Comparison of ENCODE assay signal across 8 cellular contexts in the genomic region with DNA sequence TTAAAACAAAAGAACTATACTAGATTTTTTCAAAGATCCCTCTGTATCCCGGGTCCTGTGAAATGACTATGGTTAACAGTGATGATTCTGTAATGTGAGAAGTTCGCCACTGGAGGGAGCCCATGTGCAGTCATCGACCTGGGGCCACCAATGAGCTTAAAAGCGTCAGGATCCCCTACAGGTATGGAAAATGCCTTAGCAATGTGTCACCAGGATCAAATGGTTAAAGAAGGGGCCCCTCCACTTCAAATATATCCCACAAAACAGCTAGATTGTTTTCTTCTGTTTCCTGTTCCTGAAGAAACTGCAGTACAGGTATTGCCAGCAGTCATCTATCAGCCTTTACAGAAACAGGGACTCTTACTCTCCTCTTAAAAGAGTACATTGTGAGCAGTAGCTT. TPM values are rescaled to one million over a fixed set of nuclear protein-coding genes. Genes with fewer than 3 reads are reported as not detected.
A peak's percentile ranks its signal among the peaks of the same experiment; 100 is the strongest.
DNase-seq lines count a peak whose midpoint lies in the region; ATAC-seq and TF ChIP-seq lines count a peak whose summit lies in the region.

No MANE protein-coding gene starts in this region.

- no peak overlapping the region for H2BK120ac ChIP-seq in H9 (ENCODE audit: low read depth, low read length, poor library complexity, severe bottlenecking)

- H3K14ac ChIP-seq in H9 (ENCODE audit: insufficient read depth, low read length), result no peak overlapping the region

- H4K20me1 ChIP-seq in H9 (ENCODE audit: control insufficient read depth, insufficient read depth, insufficient read length), result no peaks in the 10 kb centered on the region

- peaks cover 50% of the 10 kb centered on the region for H3K4me1 ChIP-seq in CD4-positive, alpha-beta memory T cell (ENCODE audit: insufficient read depth, low read length)
- H3K4me1 ChIP-seq in H9 (ENCODE audit: insufficient read depth, low read length), result peaks cover 2% of the 10 kb centered on the region; the same call in 1 of the 2 replicates

- H3K18ac ChIP-seq in H9 (ENCODE audit: insufficient read length, low read depth, low read length), result no peak overlapping the region

- no peak overlapping the region for H3K4me2 ChIP-seq in H9 (ENCODE audit: insufficient read depth, insufficient read length, low read length)

- H3K9me3 ChIP-seq in CD4-positive, alpha-beta memory T cell (ENCODE audit: control insufficient read depth in 1 of 2, low read length in 2 of 2), result no peaks in the 10 kb centered on the region
- H3K9me3 ChIP-seq in H9 (ENCODE audit: control insufficient read depth, low read depth, low read length), result no peaks in the 10 kb centered on the region

- no peak overlapping the region for H3K23ac ChIP-seq in H9 (ENCODE audit: insufficient read length, low read depth, low read length)

- no peak overlapping the region for H2BK15ac ChIP-seq in H9 (ENCODE audit: low read depth, low read length)

- H3K4me3 ChIP-seq in CD4-positive, alpha-beta memory T cell (ENCODE audit: low read length in 2 of 2), result no peak overlapping the region

- TF ChIP-seq CTCF in H9 (conservative IDR thresholded peaks at IDR 0.05), result peak; percentile 92

- no peaks in the 10 kb centered on the region for H3K23me2 ChIP-seq in H9 (ENCODE audit: insufficient read length, low read depth, low read length, poor library complexity, severe bottlenecking)

- H3K79me2 ChIP-seq in H9 (ENCODE audit: insufficient read depth, low read length), result no peaks in the 10 kb centered on the region

- peak; percentile 72 to 76 (median 73) for DNase-seq in CD4-positive, alpha-beta memory T cell
- DNase-seq in H9 (peak; percentile 84), NCI-H2107 (lab: John Stamatoyannopoulos, UW) (peak; percentile 44), left colon (peak in 1 of 2 donors; percentile 51), NCI-H187 (lab: John Stamatoyannopoulos, UW) (no peak)
- peak; percentile 48 for DNase-seq in activated CD4-positive, CD25-positive, alpha-beta regulatory T cell treated with anti-CD3 and anti-CD28 coated beads, Interleukin-2, amount 50 U/mL, for 16 hours (ENCODE audit: low read depth, low spot score)
- peak; percentile 69 for DNase-seq in central memory CD4-positive, alpha-beta T cell
- peak; percentile 36 to 57 (median 39) for DNase-seq in stimulated activated CD4-positive, alpha-beta T cell treated with anti-CD3 and anti-CD28 coated beads, TNF-alpha, amount 100 ng/mL, for 4 hours (ENCODE audit: low read depth in 3 of 3)

- H2BK12ac ChIP-seq in H9 (ENCODE audit: insufficient read length, low read depth, low read length), result no peak overlapping the region

- H3K79me1 ChIP-seq in H9 (ENCODE audit: insufficient read depth, low read depth, low read length, poor library complexity, severe bottlenecking), result no peaks in the 10 kb centered on the region

- no peak overlapping the region for H2AK5ac ChIP-seq in H9 (ENCODE audit: insufficient read length, low read length)

- intact Hi-C loops in CD4-positive, alpha-beta memory T cell (cut with micrococcal nuclease), result loop anchor here (1.0 kb wide), 4 partner anchors 29 to 241 kb away; no protein-coding TSS in a partner anchor
- intact Hi-C loops in left colon (cut with DNase I, micrococcal nuclease), result no loop called here

- H3K27ac ChIP-seq in CD4-positive, alpha-beta memory T cell (ENCODE audit: low read depth, low read length), result no peak overlapping the region
- H3K27ac ChIP-seq in H9 (ENCODE audit: insufficient read length, low read depth, low read length), result no peak overlapping the region

- H4K91ac ChIP-seq in H9 (ENCODE audit: insufficient read length, low read depth, low read length), result no peak overlapping the region

- ATAC-seq in left colon, result peak; percentile 80

- no peak overlapping the region for H3K9ac ChIP-seq in H9 (ENCODE audit: extremely low read depth, insufficient read length, low read length)

- no peak overlapping the region for H2BK20ac ChIP-seq in H9 (ENCODE audit: low read depth, low read length, poor library complexity, severe bottlenecking)

- no peak overlapping the region for H3T11ph ChIP-seq in H9 (ENCODE audit: low read length)

- no peaks in the 10 kb centered on the region for H3K36me3 Mint-ChIP-seq in CD4-positive, alpha-beta memory T cell
- H3K36me3 Mint-ChIP-seq in H9 (ENCODE audit: insufficient read depth in 1 of 3, low read depth in 3 of 3), result no peaks in the 10 kb centered on the region

- H3K4ac ChIP-seq in H9 (ENCODE audit: low read depth, low read length), result no peak overlapping the region

- no peaks in the 10 kb centered on the region for H3K27me3 ChIP-seq in CD4-positive, alpha-beta memory T cell (ENCODE audit: insufficient read depth, low read length)
- no peaks in the 10 kb centered on the region for H3K27me3 ChIP-seq in H9 (ENCODE audit: insufficient read depth, low read length)

- H3K56ac ChIP-seq in H9 (ENCODE audit: insufficient read length, low read depth, low read length), result no peak overlapping the region

- H3K9me3 Mint-ChIP-seq in CD4-positive, alpha-beta memory T cell, result no peaks in the 10 kb centered on the region
- no peaks in the 10 kb centered on the region for H3K9me3 Mint-ChIP-seq in H9

- H3K36me3 ChIP-seq in CD4-positive, alpha-beta memory T cell (ENCODE audit: insufficient read depth, low read length), result no peaks in the 10 kb centered on the region

- H2BK5ac ChIP-seq in H9 (ENCODE audit: insufficient read length, low read length), result no peak overlapping the region

- peak overlapping the region; percentile 66 to 95 (median 89) for H3K27ac Mint-ChIP-seq in CD4-positive, alpha-beta memory T cell
- H3K27ac Mint-ChIP-seq in H9, result peak overlapping the region in 1 of 3 experiments; percentile 82; a peak in 1 of 7 replicates

- peaks cover 27 to 46% (median 39%) of the 10 kb centered on the region in 4 donors for H3K4me1 Mint-ChIP-seq in CD4-positive, alpha-beta memory T cell
- H3K4me1 Mint-ChIP-seq in H9, result peaks cover 17 to 27% of the 10 kb centered on the region in 2 experiments

- POLR2A ChIA-PET in CD4-positive, alpha-beta memory T cell (lab: Charles Lee; ENCODE audit: partially characterized antibody), result interaction anchor here (1.0 to 2.2 kb wide), 4 partner anchors 19 to 241 kb away, joined by 3 to 12 read pairs (median 5); no protein-coding TSS in a partner anchor

- H3K4me3 Mint-ChIP-seq in CD4-positive, alpha-beta memory T cell, result peak overlapping the region in 2 of 8 donors; percentile 53 to 71
- H3K4me3 Mint-ChIP-seq in H9, result no peak overlapping the region

- no CpG with 5 or more reads among the region's 4 CpGs for WGBS in H9 (ENCODE audit: extremely low coverage, insufficient read length, low lambda C conversion rate)

- no peak overlapping the region for H4K5ac ChIP-seq in H9 (ENCODE audit: insufficient read length, low read depth, low read length)

- H4K8ac ChIP-seq in H9 (replicated peaks; ENCODE audit: insufficient read length, low read depth, low read length), result no peak overlapping the region

- no peak overlapping the region for H2AFZ ChIP-seq in H9 (ENCODE audit: low read length)

- CTCF ChIA-PET in CD4-positive, alpha-beta memory T cell (lab: Charles Lee; ENCODE audit: partially characterized antibody), result interaction anchor here (0.7 to 8.6 kb wide), 52 partner anchors 9 to 533 kb away, joined by 3 to 153 read pairs (median 4); a partner anchor contains a TSS

- no peaks in the 10 kb centered on the region for H3K27me3 Mint-ChIP-seq in CD4-positive, alpha-beta memory T cell
- no peaks in the 10 kb centered on the region for H3K27me3 Mint-ChIP-seq in H9 (ENCODE audit: low read depth)

RNA-seq across cellular contexts. Expression of a gene that starts 15.3 kb away (rescaled TPM):
- total RNA-seq in CD4-positive, alpha-beta memory T cell, result not detected
- 1 to 10 TPM in 1 of 2 donors, under 1 TPM in 1; 0.26 to 1.8 TPM for polyA plus RNA-seq in CD4-positive, alpha-beta memory T cell
- total RNA-seq in H9 (2021), result not detected in 2 replicates
- 1 to 10 TPM; 2.3 to 3.5 TPM for total RNA-seq in left colon

Comparison
In these comparisons a context has a peak if more than half of its experiments do, and no peak if none do; other contexts are left out.
1. DNase-seq: peak in CD4-positive, alpha-beta memory T cell (5 of 5), H9 (single experiment), NCI-H2107 (single experiment), activated CD4-positive, CD25-positive, alpha-beta regulatory T cell treated with anti-CD3 and anti-CD28 coated beads, Interleukin-2, amount 50 U/mL, for 16 hours (single experiment), central memory CD4-positive, alpha-beta T cell (single experiment) and stimulated activated CD4-positive, alpha-beta T cell treated with anti-CD3 and anti-CD28 coated beads, TNF-alpha, amount 100 ng/mL, for 4 hours (3 of 3); none in NCI-H187 (0 of 2).